8 cellular contexts compared by ENCODE assay signal in genomic region chr4:1011022-1011694, GRCh38. TPM values are rescaled to one million over a fixed set of nuclear protein-coding genes. Genes with fewer than 3 reads are reported as not detected.
DNase-seq lines count a peak whose midpoint lies in the region; ATAC-seq, FAIRE-seq and TF ChIP-seq lines count a peak whose summit lies in the region.

A gene with protein sequence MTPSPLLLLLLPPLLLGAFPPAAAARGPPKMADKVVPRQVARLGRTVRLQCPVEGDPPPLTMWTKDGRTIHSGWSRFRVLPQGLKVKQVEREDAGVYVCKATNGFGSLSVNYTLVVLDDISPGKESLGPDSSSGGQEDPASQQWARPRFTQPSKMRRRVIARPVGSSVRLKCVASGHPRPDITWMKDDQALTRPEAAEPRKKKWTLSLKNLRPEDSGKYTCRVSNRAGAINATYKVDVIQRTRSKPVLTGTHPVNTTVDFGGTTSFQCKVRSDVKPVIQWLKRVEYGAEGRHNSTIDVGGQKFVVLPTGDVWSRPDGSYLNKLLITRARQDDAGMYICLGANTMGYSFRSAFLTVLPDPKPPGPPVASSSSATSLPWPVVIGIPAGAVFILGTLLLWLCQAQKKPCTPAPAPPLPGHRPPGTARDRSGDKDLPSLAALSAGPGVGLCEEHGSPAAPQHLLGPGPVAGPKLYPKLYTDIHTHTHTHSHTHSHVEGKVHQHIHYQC (plus strand): TSS chr4:1011626. CDS start chr4:1012486, 860 bp downstream.

- peak within 1 kb of the TSS; percentile 53 for H3K4me3 ChIP-seq in fibroblast of pulmonary artery (replicated peaks; ENCODE audit: low read depth, low read length)

- TF ChIP-seq CTCF in fibroblast of pulmonary artery (IDR thresholded peaks at IDR 0.05; ENCODE audit: low read length, missing control alignments) (no peak), nephron progenitor cell (IDR thresholded peaks at IDR 0.05) (no peak)

- DNase-seq in GM12891 (ENCODE audit: insufficient read length, low spot score), result peak; percentile 90
- peak; percentile 78 for DNase-seq in RPMI7951 (ENCODE audit: low read depth)
- DNase-seq in activated T-helper 9 cell treated with anti-CD3 and anti-CD28 coated beads, Interleukin-2, amount 50 U/mL, for 16 hours (ENCODE audit: low read depth), result peak; percentile 90
- peak; percentile 87 for DNase-seq in fibroblast of pulmonary artery (ENCODE audit: low read depth)
- DNase-seq in nephron progenitor cell, result peak; percentile 98
- DNase-seq in stimulated activated naive CD4-positive, alpha-beta T cell (lab: John Stamatoyannopoulos, UW), result peak; percentile 74 to 87 (median 87)

- peaks cover 26% of the 10 kb centered on the region for H3K9me3 Mint-ChIP-seq in nephron progenitor cell

- H3K4me3 Mint-ChIP-seq in nephron progenitor cell, result peak within 1 kb of the TSS; percentile 77

- H3K27ac Mint-ChIP-seq in nephron progenitor cell, result no peak within 1 kb of the TSS

- TF ChIP-seq POLR2A in GM12891 (IDR thresholded peaks at IDR 0.05; ENCODE audit: low read depth, low read length), result no peak

- peak; percentile 16 for FAIRE-seq in GM12891 (lab: Jason Lieb, UNC)

- peaks cover 40% of the 10 kb centered on the region for H3K27me3 Mint-ChIP-seq in nephron progenitor cell (ENCODE audit: low read depth, poor library complexity)

- H3K36me3 Mint-ChIP-seq in nephron progenitor cell (ENCODE audit: low read depth), result peaks cover 17% of the 10 kb centered on the region

- peak; percentile 37 for ATAC-seq in HG03108 (IDR thresholded peaks at IDR 0.05; ENCODE audit: unreplicated experiment)
- ATAC-seq in GM18907 (IDR thresholded peaks at IDR 0.05; ENCODE audit: unreplicated experiment), result no peak

- H3K4me1 Mint-ChIP-seq in nephron progenitor cell, result peaks cover 28% of the 10 kb centered on the region

TF ChIP-seq in GM12891, 5 proteins besides CTCF, POLR2A, EP300 and RAD21:
- no peak for TF ChIP-seq SPI1 (IDR thresholded peaks at IDR 0.05; ENCODE audit: low read depth, low read length)
- TF ChIP-seq POU2F2 (IDR thresholded peaks at IDR 0.05; ENCODE audit: low read depth, low read length), result no peak
- no peak for TF ChIP-seq POLR2AphosphoS5 (IDR thresholded peaks at IDR 0.05; ENCODE audit: low read depth, low read length)
- no peak for TF ChIP-seq TAF1 (IDR thresholded peaks at IDR 0.05; ENCODE audit: low read depth, low read length)
- no peak for TF ChIP-seq PAX5 (IDR thresholded peaks at IDR 0.05; ENCODE audit: insufficient read depth, low read length, severe bottlenecking)

RNA-seq across cellular contexts. Expression of the gene that starts here (rescaled TPM):
- polyA plus RNA-seq in GM12891 (2012; ENCODE audit: low read depth, missing spikeins), result 0.46 TPM
- total RNA-seq in RPMI7951 (2014; rRNA removed; shearing (Covaris generic)), result 3.1 and 4.6 TPM in 2 replicates
